16 cellular contexts compared by ENCODE assay signal in the genomic region with DNA sequence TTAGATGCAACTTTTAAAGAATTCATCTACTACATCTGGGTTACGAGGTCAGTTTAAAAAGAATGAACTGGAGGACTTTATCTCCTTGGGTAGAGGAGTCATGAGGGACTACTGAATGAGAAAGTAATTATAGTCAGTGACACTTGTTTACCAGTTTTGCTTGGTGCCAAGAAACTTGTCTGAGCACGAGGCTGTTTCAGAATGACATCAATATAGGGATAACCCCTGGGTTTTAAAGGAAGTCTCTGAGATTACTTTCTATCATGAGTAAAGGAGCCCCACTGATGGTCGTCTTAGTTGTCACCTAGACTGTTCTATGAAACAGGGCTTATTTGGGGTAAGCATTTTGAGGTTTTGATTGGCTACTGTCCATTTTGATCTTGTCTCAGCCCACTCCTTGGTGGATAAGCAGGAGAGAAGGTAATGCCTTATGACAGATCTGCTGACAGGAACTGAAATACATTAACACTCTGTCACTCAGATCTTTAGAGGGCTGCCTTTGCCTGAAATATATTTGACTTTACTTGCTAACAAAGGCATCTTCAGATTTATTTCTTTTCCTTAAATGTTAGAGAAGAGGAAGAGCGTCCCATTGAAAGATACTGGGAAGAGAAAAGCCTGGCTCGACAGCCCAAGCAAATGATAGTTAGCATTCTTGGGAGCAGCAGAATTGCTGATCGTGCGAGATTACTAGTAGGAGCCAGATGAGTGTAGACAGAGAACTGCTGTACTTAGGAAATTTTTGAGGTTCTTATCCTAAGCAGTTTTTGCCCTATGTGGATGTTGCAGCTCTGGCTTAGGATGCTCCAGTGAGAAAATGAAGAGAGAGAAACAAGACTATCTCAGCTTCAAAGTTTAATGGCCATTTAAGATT.
DNase-seq lines count a peak whose midpoint lies in the region; ATAC-seq, FAIRE-seq and TF ChIP-seq lines count a peak whose summit lies in the region.
"Had no signal": no experiment of that assay in that cellular context is flagged by ENCODE, and none has a peak within 500 bp of the region (broad histone marks: within the 10 kb centered on the region; RNA-seq: fewer than 3 reads in every experiment).

No MANE protein-coding gene starts in this region.

- no peak overlapping the region for H3K27ac ChIP-seq in A549
- H3K27ac ChIP-seq in MM.1S (ENCODE audit: low read length), result no peak overlapping the region
- H3K27ac ChIP-seq: RWPE1 had no signal

- no peak for TF ChIP-seq EP300 in A549 (IDR thresholded peaks at IDR 0.05)

- H3K4me2 ChIP-seq in A549, result no peak overlapping the region
- no peak overlapping the region for H3K4me2 ChIP-seq in MM.1S (ENCODE audit: low read depth, low read length)

- ATAC-seq in A549, result no peak
- ATAC-seq in GM18868 (IDR thresholded peaks at IDR 0.05; ENCODE audit: unreplicated experiment), result peak; percentile 93
- peak; percentile 89 for ATAC-seq in HG02938 (IDR thresholded peaks at IDR 0.05; ENCODE audit: unreplicated experiment)
- ATAC-seq in HG02642 (IDR thresholded peaks at IDR 0.05; ENCODE audit: poor library complexity, unreplicated experiment), result no peak
- no peak for ATAC-seq in WTC11
- ATAC-seq: left lobe of liver had no signal

- no peaks in the 10 kb centered on the region for H3K27me3 ChIP-seq in MM.1S (replicated peaks; ENCODE audit: insufficient read depth, low read length)
- H3K27me3 ChIP-seq: MG63 had no signal

- no peaks in the 10 kb centered on the region for H4K20me1 ChIP-seq in MM.1S (ENCODE audit: insufficient read depth, low read length)

- no peak for TF ChIP-seq RAD21 in A549 (conservative IDR thresholded peaks at IDR 0.05 in 1 of 2, IDR thresholded peaks at IDR 0.05 in 1 of 2)

- no peak overlapping the region for H3K9ac ChIP-seq in MM.1S (ENCODE audit: low read length)

- 0 out of 3 replicates have a peak, but pooled peaks cover 3% of the 10 kb centered on the region for H3K9me3 ChIP-seq in A549
- no peaks in the 10 kb centered on the region for H3K9me3 ChIP-seq in MM.1S (replicated peaks; ENCODE audit: insufficient read depth, low read length)
- H3K9me3 ChIP-seq: MG63 had no signal

- no peaks in the 10 kb centered on the region for H3K36me3 ChIP-seq in MM.1S (replicated peaks; ENCODE audit: insufficient read depth, low read length)
- H3K36me3 ChIP-seq: MG63 had no signal

- no peaks in the 10 kb centered on the region for H3K79me2 ChIP-seq in MM.1S (ENCODE audit: low read length)

- no peak for FAIRE-seq in A549 (lab: Jason Lieb, UNC)

- H3K4me3 ChIP-seq in A549 (no peak overlapping the region), epithelial cell of esophagus (ENCODE audit: low read length) (no peak overlapping the region), MM.1S (ENCODE audit: low read length) (no peak overlapping the region)
- H3K4me3 ChIP-seq: MG63 had no signal

- no peaks in the 10 kb centered on the region for H3K9me2 ChIP-seq in MM.1S (replicated peaks; ENCODE audit: insufficient read depth, low read length)

- CTCF ChIA-PET in A549 (lab: Yijun Ruan, JAX), result no interaction called here
- CTCF ChIA-PET in WTC11 (lab: Charles Lee), result no interaction called here

- no peak overlapping the region for H3K4me3 Mint-ChIP-seq in WTC11
- H3K4me3 Mint-ChIP-seq: B cell had no signal

- peaks cover 16% of the 10 kb centered on the region for H3K9me3 Mint-ChIP-seq in WTC11

- H3K27ac Mint-ChIP-seq in WTC11, result no peak overlapping the region
- H3K27ac Mint-ChIP-seq: B cell had no signal

- H3F3A ChIP-seq in MM.1S (ENCODE audit: insufficient read depth, low read length), result no peaks in the 10 kb centered on the region

- H3K4me1 ChIP-seq in A549 (no peaks in the 10 kb centered on the region), MM.1S (ENCODE audit: low read length) (no peaks in the 10 kb centered on the region)

- no peak overlapping the region for H2AFZ ChIP-seq in MM.1S (ENCODE audit: low read length)

- no peak for TF ChIP-seq POLR2A in A549 (IDR thresholded peaks at IDR 0.05; ENCODE audit: low read length)

- H3K27me3 Mint-ChIP-seq in WTC11 (ENCODE audit: low read depth), result no peaks in the 10 kb centered on the region
- H3K27me3 Mint-ChIP-seq: B cell had no signal

- H3K36me3 Mint-ChIP-seq in WTC11, result peaks cover 13% of the 10 kb centered on the region

- TF ChIP-seq CTCF in A549 (IDR thresholded peaks at IDR 0.05), result no peak
- TF ChIP-seq CTCF in epithelial cell of esophagus (IDR thresholded peaks at IDR 0.05; ENCODE audit: insufficient read depth, low read depth, low read length, missing control alignments), result no peak
- TF ChIP-seq CTCF in MM.1S (IDR thresholded peaks at IDR 0.05; ENCODE audit: low read length), result no peak
- no peak for TF ChIP-seq CTCF in WTC11 (IDR thresholded peaks at IDR 0.05)

- POLR2A ChIA-PET in A549 (lab: Yijun Ruan, JAX), result no interaction called here
- POLR2A ChIA-PET in WTC11 (lab: Charles Lee), result no interaction called here

- WGBS in A549 (ENCODE audit: missing lambda C conversion rate), result 88% methylated on average over 7 of the region's 7 CpGs

- no peaks in the 10 kb centered on the region for H3K4me1 Mint-ChIP-seq in WTC11
- H3K4me1 Mint-ChIP-seq: B cell had no signal

- DNase-seq in A549 (ENCODE audit: low read depth in 1 of 2, low spot score in 1 of 2), result no peak
- DNase-seq in epithelial cell of esophagus (ENCODE audit: low read depth), result peak; percentile 87
- no peak for DNase-seq in MM.1S
- no peak for DNase-seq in kidney glomerular epithelial cell (lab: John Stamatoyannopoulos, UW)
- no peak for DNase-seq in WTC11 (ENCODE audit: low spot score)
- DNase-seq: activated CD8-positive, alpha-beta memory T cell treated with anti-CD3 and anti-CD28 coated beads, Interleukin-2, amount 50 U/mL, for 48 hours; dermis blood vessel endothelial cell; H7; MG63; NCI-H446 treated with DMSO at 0.1 percent for 48 hours had no signal

TF ChIP-seq in A549, 52 proteins besides CTCF, POLR2A, EP300 and RAD21:
- peak; percentile 91 for TF ChIP-seq MAFK (IDR thresholded peaks at IDR 0.05; ENCODE audit: partially characterized antibody)
- TF ChIP-seq TP53 (CRISPR knock-in tag; IDR thresholded peaks at IDR 0.05), result no peak

TF ChIP-seq in WTC11, 78 proteins besides CTCF, POLR2A, EP300 and RAD21:
- TF ChIP-seq FOXJ3 (CRISPR knock-in tag; IDR thresholded peaks at IDR 0.05; ENCODE audit: borderline replicate concordance) (no peak), FOXP4 (CRISPR knock-in tag; IDR thresholded peaks at IDR 0.05) (no peak), ESRRA (CRISPR knock-in tag; IDR thresholded peaks at IDR 0.05; ENCODE audit: borderline replicate concordance) (no peak), JUN (CRISPR knock-in tag; IDR thresholded peaks at IDR 0.05) (no peak), CBFB (CRISPR knock-in tag; IDR thresholded peaks at IDR 0.05; ENCODE audit: low read depth) (no peak)
- TF ChIP-seq, protein P1, sequence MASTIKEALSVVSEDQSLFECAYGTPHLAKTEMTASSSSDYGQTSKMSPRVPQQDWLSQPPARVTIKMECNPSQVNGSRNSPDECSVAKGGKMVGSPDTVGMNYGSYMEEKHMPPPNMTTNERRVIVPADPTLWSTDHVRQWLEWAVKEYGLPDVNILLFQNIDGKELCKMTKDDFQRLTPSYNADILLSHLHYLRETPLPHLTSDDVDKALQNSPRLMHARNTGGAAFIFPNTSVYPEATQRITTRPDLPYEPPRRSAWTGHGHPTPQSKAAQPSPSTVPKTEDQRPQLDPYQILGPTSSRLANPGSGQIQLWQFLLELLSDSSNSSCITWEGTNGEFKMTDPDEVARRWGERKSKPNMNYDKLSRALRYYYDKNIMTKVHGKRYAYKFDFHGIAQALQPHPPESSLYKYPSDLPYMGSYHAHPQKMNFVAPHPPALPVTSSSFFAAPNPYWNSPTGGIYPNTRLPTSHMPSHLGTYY (CRISPR knock-in tag; IDR thresholded peaks at IDR 0.05), result no peak
- TF ChIP-seq, protein P2, sequence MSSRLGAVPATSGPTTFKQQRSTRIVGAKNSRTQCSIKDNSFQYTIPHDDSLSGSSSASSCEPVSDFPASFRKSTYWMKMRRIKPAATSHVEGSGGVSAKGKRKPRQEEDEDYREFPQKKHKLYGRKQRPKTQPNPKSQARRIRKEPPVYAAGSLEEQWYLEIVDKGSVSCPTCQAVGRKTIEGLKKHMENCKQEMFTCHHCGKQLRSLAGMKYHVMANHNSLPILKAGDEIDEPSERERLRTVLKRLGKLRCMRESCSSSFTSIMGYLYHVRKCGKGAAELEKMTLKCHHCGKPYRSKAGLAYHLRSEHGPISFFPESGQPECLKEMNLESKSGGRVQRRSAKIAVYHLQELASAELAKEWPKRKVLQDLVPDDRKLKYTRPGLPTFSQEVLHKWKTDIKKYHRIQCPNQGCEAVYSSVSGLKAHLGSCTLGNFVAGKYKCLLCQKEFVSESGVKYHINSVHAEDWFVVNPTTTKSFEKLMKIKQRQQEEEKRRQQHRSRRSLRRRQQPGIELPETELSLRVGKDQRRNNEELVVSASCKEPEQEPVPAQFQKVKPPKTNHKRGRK (CRISPR knock-in tag; IDR thresholded peaks at IDR 0.05; ENCODE audit: borderline replicate concordance), result no peak
- TF ChIP-seq, protein P3, sequence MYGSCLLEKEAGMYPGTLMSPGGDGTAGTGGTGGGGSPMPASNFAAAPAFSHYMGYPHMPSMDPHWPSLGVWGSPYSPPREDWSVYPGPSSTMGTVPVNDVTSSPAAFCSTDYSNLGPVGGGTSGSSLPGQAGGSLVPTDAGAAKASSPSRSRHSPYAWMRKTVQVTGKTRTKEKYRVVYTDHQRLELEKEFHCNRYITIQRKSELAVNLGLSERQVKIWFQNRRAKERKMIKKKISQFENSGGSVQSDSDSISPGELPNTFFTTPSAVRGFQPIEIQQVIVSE (CRISPR knock-in tag; IDR thresholded peaks at IDR 0.05; ENCODE audit: borderline replicate concordance), result no peak

Comparison
In these comparisons a context has a peak if more than half of its experiments do, and no peak if none do; other contexts are left out.
1. ATAC-seq: peak in GM18868 (single experiment) and HG02938 (single experiment); none in A549 (0 of 2), HG02642 (single experiment) and WTC11 (single experiment).